In the genomic region with DNA sequence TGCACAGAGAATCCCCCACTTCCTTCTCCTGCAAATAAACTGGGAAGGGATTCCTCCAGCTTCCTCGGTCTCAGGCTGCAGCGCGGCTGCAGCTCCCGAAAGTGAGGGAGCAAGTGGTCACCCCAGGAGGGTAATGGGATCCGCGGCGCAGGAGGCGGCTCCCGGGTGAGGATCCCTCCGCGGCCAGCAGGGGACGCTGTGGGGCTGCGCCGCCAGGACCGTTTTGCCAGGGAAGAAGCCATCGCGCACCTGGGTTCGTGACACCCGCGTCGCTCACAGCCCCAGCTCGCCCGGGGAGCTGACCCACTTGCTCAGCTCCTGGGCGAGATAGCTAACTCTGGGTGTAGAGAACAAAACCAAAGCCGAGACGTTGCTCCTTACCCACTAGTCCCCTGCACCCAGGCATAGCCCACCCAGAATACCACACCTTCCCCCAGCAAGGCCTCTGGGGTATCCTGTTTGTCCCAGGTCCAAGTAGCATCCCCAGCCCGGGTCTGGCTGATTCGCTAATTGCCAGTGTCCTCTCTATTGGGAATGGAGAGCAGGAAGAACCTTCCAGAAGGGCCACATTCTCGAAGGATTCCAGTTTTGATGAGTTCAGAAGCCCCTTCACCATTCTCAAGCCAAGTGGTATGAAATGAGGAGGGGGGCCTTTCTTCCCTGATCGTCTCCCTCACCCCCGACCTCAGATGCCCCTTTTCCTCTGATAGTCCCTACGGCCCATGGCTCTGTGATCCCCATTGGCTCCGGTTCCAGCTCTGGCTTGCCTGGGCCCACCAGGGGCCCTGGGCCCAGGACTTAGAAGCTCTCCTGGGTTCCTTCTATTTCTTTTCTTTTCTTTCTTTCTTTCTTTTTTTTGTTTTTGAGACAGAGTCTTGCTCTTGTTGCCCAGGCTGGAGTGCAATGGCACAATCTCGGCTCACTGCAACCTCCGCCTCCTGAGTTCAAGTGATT, we compare ENCODE assay signal across 1 cellular context.
TF ChIP-seq lines count a peak whose summit lies in the region.

No MANE protein-coding gene starts in this region.

TF ChIP-seq in HEK293, 187 proteins besides CTCF, POLR2A, EP300 and RAD21 (continued from another document and continues in another):
- TF ChIP-seq, protein P1, sequence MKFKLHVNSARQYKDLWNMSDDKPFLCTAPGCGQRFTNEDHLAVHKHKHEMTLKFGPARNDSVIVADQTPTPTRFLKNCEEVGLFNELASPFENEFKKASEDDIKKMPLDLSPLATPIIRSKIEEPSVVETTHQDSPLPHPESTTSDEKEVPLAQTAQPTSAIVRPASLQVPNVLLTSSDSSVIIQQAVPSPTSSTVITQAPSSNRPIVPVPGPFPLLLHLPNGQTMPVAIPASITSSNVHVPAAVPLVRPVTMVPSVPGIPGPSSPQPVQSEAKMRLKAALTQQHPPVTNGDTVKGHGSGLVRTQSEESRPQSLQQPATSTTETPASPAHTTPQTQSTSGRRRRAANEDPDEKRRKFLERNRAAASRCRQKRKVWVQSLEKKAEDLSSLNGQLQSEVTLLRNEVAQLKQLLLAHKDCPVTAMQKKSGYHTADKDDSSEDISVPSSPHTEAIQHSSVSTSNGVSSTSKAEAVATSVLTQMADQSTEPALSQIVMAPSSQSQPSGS (tag by site-specific recombination; IDR thresholded peaks at IDR 0.05; ENCODE audit: low read depth) = no peak
- no peak for TF ChIP-seq ZNF624 (tag by site-specific recombination; IDR thresholded peaks at IDR 0.05)
- TF ChIP-seq ZNF302 (tag by site-specific recombination; IDR thresholded peaks at IDR 0.05; ENCODE audit: low read depth) = no peak
- no peak for TF ChIP-seq ZNF549 (tag by site-specific recombination; IDR thresholded peaks at IDR 0.05)
- TF ChIP-seq ZNF629 (tag by site-specific recombination; IDR thresholded peaks at IDR 0.05) = 0 out of 2 replicates have a peak, but pooled peaks have one; percentile 30
- TF ChIP-seq HOXD13 (CRISPR knock-in tag; IDR thresholded peaks at IDR 0.05; ENCODE audit: borderline replicate concordance) = no peak
- TF ChIP-seq ZNF248 (tag by site-specific recombination; IDR thresholded peaks at IDR 0.05) = no peak
- no peak for TF ChIP-seq ZNF19 (tag by site-specific recombination; IDR thresholded peaks at IDR 0.05; ENCODE audit: low read depth)
- TF ChIP-seq ZNF214 (tag by site-specific recombination; IDR thresholded peaks at IDR 0.05; ENCODE audit: borderline replicate concordance) = no peak
- no peak for TF ChIP-seq ZNF571 (tag by site-specific recombination; IDR thresholded peaks at IDR 0.05)
- TF ChIP-seq ZNF776 (tag by site-specific recombination; IDR thresholded peaks at IDR 0.05; ENCODE audit: borderline replicate concordance) = no peak
- no peak for TF ChIP-seq ZBTB21 (tag by site-specific recombination; IDR thresholded peaks at IDR 0.05)
- TF ChIP-seq, protein P2, sequence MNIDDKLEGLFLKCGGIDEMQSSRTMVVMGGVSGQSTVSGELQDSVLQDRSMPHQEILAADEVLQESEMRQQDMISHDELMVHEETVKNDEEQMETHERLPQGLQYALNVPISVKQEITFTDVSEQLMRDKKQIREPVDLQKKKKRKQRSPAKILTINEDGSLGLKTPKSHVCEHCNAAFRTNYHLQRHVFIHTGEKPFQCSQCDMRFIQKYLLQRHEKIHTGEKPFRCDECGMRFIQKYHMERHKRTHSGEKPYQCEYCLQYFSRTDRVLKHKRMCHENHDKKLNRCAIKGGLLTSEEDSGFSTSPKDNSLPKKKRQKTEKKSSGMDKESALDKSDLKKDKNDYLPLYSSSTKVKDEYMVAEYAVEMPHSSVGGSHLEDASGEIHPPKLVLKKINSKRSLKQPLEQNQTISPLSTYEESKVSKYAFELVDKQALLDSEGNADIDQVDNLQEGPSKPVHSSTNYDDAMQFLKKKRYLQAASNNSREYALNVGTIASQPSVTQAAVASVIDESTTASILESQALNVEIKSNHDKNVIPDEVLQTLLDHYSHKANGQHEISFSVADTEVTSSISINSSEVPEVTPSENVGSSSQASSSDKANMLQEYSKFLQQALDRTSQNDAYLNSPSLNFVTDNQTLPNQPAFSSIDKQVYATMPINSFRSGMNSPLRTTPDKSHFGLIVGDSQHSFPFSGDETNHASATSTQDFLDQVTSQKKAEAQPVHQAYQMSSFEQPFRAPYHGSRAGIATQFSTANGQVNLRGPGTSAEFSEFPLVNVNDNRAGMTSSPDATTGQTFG (tag by site-specific recombination; IDR thresholded peaks at IDR 0.05; ENCODE audit: borderline replicate concordance) = no peak
- no peak for TF ChIP-seq ZNF707 (tag by site-specific recombination; IDR thresholded peaks at IDR 0.05)
- TF ChIP-seq ZNF335 (tag by site-specific recombination; conservative IDR thresholded peaks at IDR 0.05) = no peak
- TF ChIP-seq ZNF426 (tag by site-specific recombination; IDR thresholded peaks at IDR 0.05) = no peak
- no peak for TF ChIP-seq ZNF521 (tag by site-specific recombination; IDR thresholded peaks at IDR 0.05)
- no peak for TF ChIP-seq ZNF239 (tag by site-specific recombination; IDR thresholded peaks at IDR 0.05)
- no peak for TF ChIP-seq ZNF274 (IDR thresholded peaks at IDR 0.05; ENCODE audit: low read length)
- no peak for TF ChIP-seq ZNF274 (tag by site-specific recombination; IDR thresholded peaks at IDR 0.05; ENCODE audit: borderline replicate concordance)
- TF ChIP-seq ZNF654 (tag by site-specific recombination; IDR thresholded peaks at IDR 0.05; ENCODE audit: low read depth) = peak; percentile 92
- TF ChIP-seq, protein P3, sequence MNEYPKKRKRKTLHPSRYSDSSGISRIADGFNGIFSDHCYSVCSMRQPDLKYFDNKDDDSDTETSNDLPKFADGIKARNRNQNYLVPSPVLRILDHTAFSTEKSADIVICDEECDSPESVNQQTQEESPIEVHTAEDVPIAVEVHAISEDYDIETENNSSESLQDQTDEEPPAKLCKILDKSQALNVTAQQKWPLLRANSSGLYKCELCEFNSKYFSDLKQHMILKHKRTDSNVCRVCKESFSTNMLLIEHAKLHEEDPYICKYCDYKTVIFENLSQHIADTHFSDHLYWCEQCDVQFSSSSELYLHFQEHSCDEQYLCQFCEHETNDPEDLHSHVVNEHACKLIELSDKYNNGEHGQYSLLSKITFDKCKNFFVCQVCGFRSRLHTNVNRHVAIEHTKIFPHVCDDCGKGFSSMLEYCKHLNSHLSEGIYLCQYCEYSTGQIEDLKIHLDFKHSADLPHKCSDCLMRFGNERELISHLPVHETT (tag by site-specific recombination; IDR thresholded peaks at IDR 0.05) = no peak
- no peak for TF ChIP-seq ZNF354C (tag by site-specific recombination; IDR thresholded peaks at IDR 0.05; ENCODE audit: borderline replicate concordance, low read depth)
- no peak for TF ChIP-seq ZNF530 (tag by site-specific recombination; IDR thresholded peaks at IDR 0.05; ENCODE audit: low read depth)
- no peak for TF ChIP-seq ZNF48 (tag by site-specific recombination; IDR thresholded peaks at IDR 0.05)
- TF ChIP-seq ZFP3 (tag by site-specific recombination; IDR thresholded peaks at IDR 0.05; ENCODE audit: low read depth) = no peak
- TF ChIP-seq, protein P4, sequence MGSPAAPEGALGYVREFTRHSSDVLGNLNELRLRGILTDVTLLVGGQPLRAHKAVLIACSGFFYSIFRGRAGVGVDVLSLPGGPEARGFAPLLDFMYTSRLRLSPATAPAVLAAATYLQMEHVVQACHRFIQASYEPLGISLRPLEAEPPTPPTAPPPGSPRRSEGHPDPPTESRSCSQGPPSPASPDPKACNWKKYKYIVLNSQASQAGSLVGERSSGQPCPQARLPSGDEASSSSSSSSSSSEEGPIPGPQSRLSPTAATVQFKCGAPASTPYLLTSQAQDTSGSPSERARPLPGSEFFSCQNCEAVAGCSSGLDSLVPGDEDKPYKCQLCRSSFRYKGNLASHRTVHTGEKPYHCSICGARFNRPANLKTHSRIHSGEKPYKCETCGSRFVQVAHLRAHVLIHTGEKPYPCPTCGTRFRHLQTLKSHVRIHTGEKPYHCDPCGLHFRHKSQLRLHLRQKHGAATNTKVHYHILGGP (tag by site-specific recombination; IDR thresholded peaks at IDR 0.05) = no peak
- TF ChIP-seq, protein P5, sequence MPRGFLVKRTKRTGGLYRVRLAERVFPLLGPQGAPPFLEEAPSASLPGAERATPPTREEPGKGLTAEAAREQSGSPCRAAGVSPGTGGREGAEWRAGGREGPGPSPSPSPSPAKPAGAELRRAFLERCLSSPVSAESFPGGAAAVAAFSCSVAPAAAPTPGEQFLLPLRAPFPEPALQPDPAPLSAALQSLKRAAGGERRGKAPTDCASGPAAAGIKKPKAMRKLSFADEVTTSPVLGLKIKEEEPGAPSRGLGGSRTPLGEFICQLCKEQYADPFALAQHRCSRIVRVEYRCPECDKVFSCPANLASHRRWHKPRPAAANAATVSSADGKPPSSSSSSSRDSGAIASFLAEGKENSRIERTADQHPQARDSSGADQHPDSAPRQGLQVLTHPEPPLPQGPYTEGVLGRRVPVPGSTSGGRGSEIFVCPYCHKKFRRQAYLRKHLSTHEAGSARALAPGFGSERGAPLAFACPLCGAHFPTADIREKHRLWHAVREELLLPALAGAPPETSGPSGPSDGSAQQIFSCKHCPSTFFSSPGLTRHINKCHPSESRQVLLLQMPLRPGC (tag by site-specific recombination; IDR thresholded peaks at IDR 0.05) = no peak
- no peak for TF ChIP-seq SCRT2 (tag by site-specific recombination; IDR thresholded peaks at IDR 0.05)
- TF ChIP-seq ZNF76 (tag by site-specific recombination; IDR thresholded peaks at IDR 0.05; ENCODE audit: borderline replicate concordance, low read depth) = no peak
- no peak for TF ChIP-seq GFI1B (tag by site-specific recombination; IDR thresholded peaks at IDR 0.05)
- no peak for TF ChIP-seq ZNF768 (tag by site-specific recombination; IDR thresholded peaks at IDR 0.05)
- 0 out of 2 replicates have a peak, but pooled peaks have one; percentile 43 for TF ChIP-seq BCL11B (tag by site-specific recombination; IDR thresholded peaks at IDR 0.05; ENCODE audit: low read depth)
- no peak for TF ChIP-seq ZNF184 (tag by site-specific recombination; IDR thresholded peaks at IDR 0.05)
- TF ChIP-seq IKZF3 (tag by site-specific recombination; IDR thresholded peaks at IDR 0.05) = peak; percentile 85; the same call in 1 of the 2 replicates
- TF ChIP-seq ZNF175 (tag by site-specific recombination; IDR thresholded peaks at IDR 0.05) = no peak
- TF ChIP-seq, protein P6, sequence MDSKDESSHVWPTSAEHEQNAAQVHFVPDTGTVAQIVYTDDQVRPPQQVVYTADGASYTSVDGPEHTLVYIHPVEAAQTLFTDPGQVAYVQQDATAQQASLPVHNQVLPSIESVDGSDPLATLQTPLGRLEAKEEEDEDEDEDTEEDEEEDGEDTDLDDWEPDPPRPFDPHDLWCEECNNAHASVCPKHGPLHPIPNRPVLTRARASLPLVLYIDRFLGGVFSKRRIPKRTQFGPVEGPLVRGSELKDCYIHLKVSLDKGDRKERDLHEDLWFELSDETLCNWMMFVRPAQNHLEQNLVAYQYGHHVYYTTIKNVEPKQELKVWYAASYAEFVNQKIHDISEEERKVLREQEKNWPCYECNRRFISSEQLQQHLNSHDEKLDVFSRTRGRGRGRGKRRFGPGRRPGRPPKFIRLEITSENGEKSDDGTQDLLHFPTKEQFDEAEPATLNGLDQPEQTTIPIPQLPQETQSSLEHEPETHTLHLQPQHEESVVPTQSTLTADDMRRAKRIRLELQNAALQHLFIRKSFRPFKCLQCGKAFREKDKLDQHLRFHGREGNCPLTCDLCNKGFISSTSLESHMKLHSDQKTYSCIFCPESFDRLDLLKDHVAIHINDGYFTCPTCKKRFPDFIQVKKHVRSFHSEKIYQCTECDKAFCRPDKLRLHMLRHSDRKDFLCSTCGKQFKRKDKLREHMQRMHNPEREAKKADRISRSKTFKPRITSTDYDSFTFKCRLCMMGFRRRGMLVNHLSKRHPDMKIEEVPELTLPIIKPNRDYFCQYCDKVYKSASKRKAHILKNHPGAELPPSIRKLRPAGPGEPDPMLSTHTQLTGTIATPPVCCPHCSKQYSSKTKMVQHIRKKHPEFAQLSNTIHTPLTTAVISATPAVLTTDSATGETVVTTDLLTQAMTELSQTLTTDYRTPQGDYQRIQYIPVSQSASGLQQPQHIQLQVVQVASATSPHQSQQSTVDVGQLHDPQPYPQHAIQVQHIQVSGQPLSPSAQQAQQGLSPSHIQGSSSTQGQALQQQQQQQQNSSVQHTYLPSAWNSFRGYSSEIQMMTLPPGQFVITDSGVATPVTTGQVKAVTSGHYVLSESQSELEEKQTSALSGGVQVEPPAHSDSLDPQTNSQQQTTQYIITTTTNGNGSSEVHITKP (tag by site-specific recombination; IDR thresholded peaks at IDR 0.05) = peak; percentile 69; the same call in 1 of the 2 replicates
- TF ChIP-seq ZNF423 (tag by site-specific recombination; IDR thresholded peaks at IDR 0.05) = no peak
- TF ChIP-seq, protein P7, sequence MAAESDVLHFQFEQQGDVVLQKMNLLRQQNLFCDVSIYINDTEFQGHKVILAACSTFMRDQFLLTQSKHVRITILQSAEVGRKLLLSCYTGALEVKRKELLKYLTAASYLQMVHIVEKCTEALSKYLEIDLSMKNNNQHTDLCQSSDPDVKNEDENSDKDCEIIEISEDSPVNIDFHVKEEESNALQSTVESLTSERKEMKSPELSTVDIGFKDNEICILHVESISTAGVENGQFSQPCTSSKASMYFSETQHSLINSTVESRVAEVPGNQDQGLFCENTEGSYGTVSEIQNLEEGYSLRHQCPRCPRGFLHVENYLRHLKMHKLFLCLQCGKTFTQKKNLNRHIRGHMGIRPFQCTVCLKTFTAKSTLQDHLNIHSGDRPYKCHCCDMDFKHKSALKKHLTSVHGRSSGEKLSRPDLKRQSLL (tag by site-specific recombination; IDR thresholded peaks at IDR 0.05) = peak; percentile 89
- no peak for TF ChIP-seq ZNF292 (tag by site-specific recombination; IDR thresholded peaks at IDR 0.05; ENCODE audit: borderline replicate concordance, low read depth)
- TF ChIP-seq, protein P8, sequence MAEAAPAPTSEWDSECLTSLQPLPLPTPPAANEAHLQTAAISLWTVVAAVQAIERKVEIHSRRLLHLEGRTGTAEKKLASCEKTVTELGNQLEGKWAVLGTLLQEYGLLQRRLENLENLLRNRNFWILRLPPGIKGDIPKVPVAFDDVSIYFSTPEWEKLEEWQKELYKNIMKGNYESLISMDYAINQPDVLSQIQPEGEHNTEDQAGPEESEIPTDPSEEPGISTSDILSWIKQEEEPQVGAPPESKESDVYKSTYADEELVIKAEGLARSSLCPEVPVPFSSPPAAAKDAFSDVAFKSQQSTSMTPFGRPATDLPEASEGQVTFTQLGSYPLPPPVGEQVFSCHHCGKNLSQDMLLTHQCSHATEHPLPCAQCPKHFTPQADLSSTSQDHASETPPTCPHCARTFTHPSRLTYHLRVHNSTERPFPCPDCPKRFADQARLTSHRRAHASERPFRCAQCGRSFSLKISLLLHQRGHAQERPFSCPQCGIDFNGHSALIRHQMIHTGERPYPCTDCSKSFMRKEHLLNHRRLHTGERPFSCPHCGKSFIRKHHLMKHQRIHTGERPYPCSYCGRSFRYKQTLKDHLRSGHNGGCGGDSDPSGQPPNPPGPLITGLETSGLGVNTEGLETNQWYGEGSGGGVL (tag by site-specific recombination; IDR thresholded peaks at IDR 0.05) = no peak
- TF ChIP-seq, protein P9, sequence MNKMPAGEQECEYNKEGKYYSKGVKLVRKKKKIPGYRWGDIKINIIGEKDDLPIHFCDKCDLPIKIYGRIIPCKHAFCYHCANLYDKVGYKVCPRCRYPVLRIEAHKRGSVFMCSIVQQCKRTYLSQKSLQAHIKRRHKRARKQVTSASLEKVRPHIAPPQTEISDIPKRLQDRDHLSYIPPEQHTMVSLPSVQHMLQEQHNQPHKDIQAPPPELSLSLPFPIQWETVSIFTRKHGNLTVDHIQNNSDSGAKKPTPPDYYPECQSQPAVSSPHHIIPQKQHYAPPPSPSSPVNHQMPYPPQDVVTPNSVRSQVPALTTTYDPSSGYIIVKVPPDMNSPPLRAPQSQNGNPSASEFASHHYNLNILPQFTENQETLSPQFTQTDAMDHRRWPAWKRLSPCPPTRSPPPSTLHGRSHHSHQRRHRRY (tag by site-specific recombination; IDR thresholded peaks at IDR 0.05) = no peak
- no peak for TF ChIP-seq MZF1 (tag by site-specific recombination; IDR thresholded peaks at IDR 0.05; ENCODE audit: borderline replicate concordance)
- TF ChIP-seq ZNF138 (tag by site-specific recombination; IDR thresholded peaks at IDR 0.05; ENCODE audit: borderline replicate concordance) = no peak
